In the genomic region with DNA sequence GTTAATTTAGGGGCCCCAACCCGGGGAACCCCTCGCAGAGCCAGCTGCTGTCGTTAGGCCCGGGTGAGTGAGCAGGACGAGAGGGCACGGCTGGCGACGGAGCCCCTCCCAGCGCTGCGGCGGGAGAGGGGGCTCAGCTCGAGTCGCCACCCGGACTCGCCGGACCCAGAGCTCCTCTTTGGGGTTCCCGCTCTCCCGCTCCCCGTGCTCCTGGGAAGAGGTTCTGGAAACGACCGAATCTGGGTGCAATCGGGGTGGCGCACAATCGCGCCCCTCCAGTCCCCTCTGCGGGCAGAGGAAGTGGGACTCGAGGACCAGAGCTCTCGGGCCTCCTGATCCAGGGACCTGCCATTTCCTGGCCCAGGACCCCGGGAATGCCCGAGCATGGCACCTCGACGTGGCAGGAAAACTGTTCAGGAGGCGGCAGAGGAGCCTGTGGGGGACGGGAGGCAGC, we compare ENCODE assay signal across 7 cellular contexts. TPM values are rescaled to one million over a fixed set of nuclear protein-coding genes. Genes with fewer than 3 reads are reported as not detected.
A peak's percentile ranks its signal among the peaks of the same experiment; 100 is the strongest.
DNase-seq lines count a peak whose midpoint lies in the region; TF ChIP-seq lines count a peak whose summit lies in the region.

No MANE protein-coding gene starts in this region.

- H3K36me3 ChIP-seq in HAP-1 (replicated peaks) (no peaks in the 10 kb centered on the region), right atrium auricular region (no peaks in the 10 kb centered on the region)

- TF ChIP-seq CTCF in VCaP (conservative IDR thresholded peaks at IDR 0.05) (peak; percentile 36), right atrium auricular region (IDR thresholded peaks at IDR 0.05) (no peak)

- H3K9me3 ChIP-seq in HAP-1 = no peaks in the 10 kb centered on the region
- peaks cover 0 to 6% of the 10 kb centered on the region in 2 donors for H3K9me3 ChIP-seq in right atrium auricular region

- peaks cover 7% of the 10 kb centered on the region for H3K4me1 ChIP-seq in HAP-1
- no peaks in the 10 kb centered on the region for H3K4me1 ChIP-seq in right atrium auricular region

- H3K4me3 ChIP-seq in HAP-1 (peak overlapping the region; percentile 45), right atrium auricular region (peak overlapping the region; percentile 51 to 54), skin epidermis (peak overlapping the region; percentile 31 to 53 (median 45))

- H3K27ac ChIP-seq in VCaP (peak overlapping the region; percentile 60; the same call in 1 of the 2 replicates), right atrium auricular region (no peak overlapping the region), skin epidermis (peak overlapping the region in 8 of 21 experiments; percentile 19 to 50 (median 26))

- no peaks in the 10 kb centered on the region for H3K27me3 ChIP-seq in HAP-1 (ENCODE audit: low read depth)
- H3K27me3 ChIP-seq in right atrium auricular region = no peaks in the 10 kb centered on the region

- DNase-seq in HAP-1 (ENCODE audit: low spot score in 2 of 2) = no peak
- no peak for DNase-seq in right atrium auricular region (ENCODE audit: low spot score)
- DNase-seq in COLO829 (ENCODE audit: low spot score) = no peak
- no peak for DNase-seq in AG08395 (ENCODE audit: low spot score)
- DNase-seq in DMS114 treated with DMSO at 0.1 percent for 48 hours (lab: John Stamatoyannopoulos, UW; ENCODE audit: unreplicated experiment) = no peak

- in situ Hi-C loops in HAP-1 (cut with MboI; ENCODE audit: low sequenced_read_pairs) = loop anchor here (5.0 to 10.0 kb wide), 2 partner anchors 149 to 331 kb away; a partner anchor contains a TSS

RNA-seq across cellular contexts. Expression of a gene that starts 37.3 kb away (rescaled TPM):
- total RNA-seq in right atrium auricular region = 10 to 100 TPM; 41.7 to 53.9 TPM

RNA-seq across cellular contexts. Expression of a gene that starts 40.7 kb away (rescaled TPM):
- total RNA-seq in right atrium auricular region = 10 to 100 TPM; 10.5 to 12.1 TPM

RNA-seq across cellular contexts. Expression of a gene that starts 58.5 kb away (rescaled TPM):
- total RNA-seq in right atrium auricular region = 100 to 1,000 TPM; 218 to 823 TPM
